In the genomic region with DNA sequence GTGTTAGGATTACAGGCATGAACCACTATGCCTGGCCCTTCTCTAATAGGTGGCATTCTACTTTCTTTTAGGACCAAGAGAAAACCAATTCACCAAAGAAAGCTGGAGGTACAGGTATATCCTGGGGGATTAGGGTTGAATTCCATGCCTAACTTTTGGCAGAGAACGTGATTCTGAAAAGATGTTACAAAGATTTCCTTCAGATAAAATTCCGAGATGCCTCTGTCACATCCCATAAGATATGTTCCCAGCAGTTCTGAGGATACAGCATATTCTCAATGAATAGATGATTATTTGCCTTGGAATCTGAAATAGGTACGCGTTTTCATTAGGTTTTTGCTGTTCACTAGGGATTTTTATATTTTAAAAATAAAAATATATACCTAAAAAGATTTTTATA, we compare ENCODE assay signal across 25 cellular contexts.
"Had no signal": no experiment of that assay in that cellular context is flagged by ENCODE, and none has a peak within 500 bp of the region (broad histone marks: within the 10 kb centered on the region; RNA-seq: fewer than 3 reads in every experiment).

No MANE protein-coding gene starts in this region.

- ATAC-seq: gastrocnemius medialis; left lobe of liver; naive thymus-derived CD4-positive, alpha-beta T cell; right lobe of liver; stimulated activated naive CD8-positive, alpha-beta T cell treated with anti-CD3 and anti-CD28 coated beads, Interleukin-15, amount 100 ng/mL, for 72 hours had no signal

- H3K9me3 ChIP-seq: gastrocnemius medialis, right lobe of liver, suprapubic skin, transverse colon, vagina had no signal

- H3K27ac ChIP-seq: dorsolateral prefrontal cortex, gastrocnemius medialis, neural progenitor cell, parathyroid adenoma, right lobe of liver, suprapubic skin, transverse colon, vagina had no signal

- H2AFZ ChIP-seq: neural progenitor cell, parathyroid adenoma had no signal

- H3K27me3 Mint-ChIP-seq: progenitor cell of endocrine pancreas; stimulated activated naive CD8-positive, alpha-beta T cell treated with anti-CD3 and anti-CD28 coated beads, Interleukin-15, amount 100 ng/mL, for 72 hours had no signal

- H3K9me3 Mint-ChIP-seq: naive thymus-derived CD4-positive, alpha-beta T cell; nephron; neural progenitor cell; stimulated activated naive CD8-positive, alpha-beta T cell treated with anti-CD3 and anti-CD28 coated beads, Interleukin-15, amount 100 ng/mL, for 72 hours had no signal

- H3K4me1 ChIP-seq: gastrocnemius medialis, parathyroid adenoma, right lobe of liver, transverse colon, vagina had no signal

- H3K79me2 ChIP-seq: parathyroid adenoma had no signal

- H3K27ac Mint-ChIP-seq: naive thymus-derived CD4-positive, alpha-beta T cell; nephron; neural progenitor cell; progenitor cell of endocrine pancreas; stimulated activated naive CD8-positive, alpha-beta T cell treated with anti-CD3 and anti-CD28 coated beads, Interleukin-15, amount 100 ng/mL, for 72 hours had no signal

- H3K27me3 ChIP-seq: dorsolateral prefrontal cortex, gastrocnemius medialis, neural progenitor cell, right lobe of liver, suprapubic skin, transverse colon, vagina had no signal

- H3K9ac ChIP-seq: neural progenitor cell, parathyroid adenoma had no signal

- H3K4me2 ChIP-seq: neural progenitor cell, smooth muscle cell had no signal

- DNase-seq: dorsolateral prefrontal cortex; effector CD4-positive, alpha-beta T cell; gastrocnemius medialis; head of caudate nucleus; kidney; mesenchymal stem cell; midbrain; naive thymus-derived CD4-positive, alpha-beta T cell; right lobe of liver; stimulated activated CD4-positive, alpha-beta T cell treated with anti-CD3 and anti-CD28 coated beads, Interleukin-12 subunit alpha, Interleukin-12 subunit beta, amount 100 ng/mL, for 4 hours; stimulated activated CD4-positive, alpha-beta T cell treated with anti-CD3 and anti-CD28 coated beads, Interleukin-1b, Interleukin-23, amount 100 ng/mL, for 48 hours; stimulated activated CD4-positive, alpha-beta T cell treated with anti-CD3 and anti-CD28 coated beads, Interleukin-4, amount 100 ng/mL, for 1 hour; stimulated activated CD8-positive, alpha-beta memory T cell treated with anti-CD3 and anti-CD28 coated beads, Interleukin-4, amount 100 ng/mL, for 48 hours; stimulated activated naive CD4-positive, alpha-beta T cell; stimulated activated naive CD8-positive, alpha-beta T cell treated with anti-CD3 and anti-CD28 coated beads, Interleukin-15, amount 100 ng/mL, for 72 hours; transverse colon had no signal

- H3K36me3 Mint-ChIP-seq: neural progenitor cell had no signal

- H3K4me3 Mint-ChIP-seq: naive thymus-derived CD4-positive, alpha-beta T cell; nephron; neural progenitor cell; stimulated activated naive CD8-positive, alpha-beta T cell treated with anti-CD3 and anti-CD28 coated beads, Interleukin-15, amount 100 ng/mL, for 72 hours had no signal

- H3K36me3 ChIP-seq: gastrocnemius medialis, neural progenitor cell, right lobe of liver, suprapubic skin, transverse colon, vagina had no signal

- H3K4me3 ChIP-seq: dorsolateral prefrontal cortex, gastrocnemius medialis, lung, neural progenitor cell, right lobe of liver, smooth muscle cell, suprapubic skin, transverse colon, vagina had no signal
